ENCODE assay signal across 15 cellular contexts in the genomic region with DNA sequence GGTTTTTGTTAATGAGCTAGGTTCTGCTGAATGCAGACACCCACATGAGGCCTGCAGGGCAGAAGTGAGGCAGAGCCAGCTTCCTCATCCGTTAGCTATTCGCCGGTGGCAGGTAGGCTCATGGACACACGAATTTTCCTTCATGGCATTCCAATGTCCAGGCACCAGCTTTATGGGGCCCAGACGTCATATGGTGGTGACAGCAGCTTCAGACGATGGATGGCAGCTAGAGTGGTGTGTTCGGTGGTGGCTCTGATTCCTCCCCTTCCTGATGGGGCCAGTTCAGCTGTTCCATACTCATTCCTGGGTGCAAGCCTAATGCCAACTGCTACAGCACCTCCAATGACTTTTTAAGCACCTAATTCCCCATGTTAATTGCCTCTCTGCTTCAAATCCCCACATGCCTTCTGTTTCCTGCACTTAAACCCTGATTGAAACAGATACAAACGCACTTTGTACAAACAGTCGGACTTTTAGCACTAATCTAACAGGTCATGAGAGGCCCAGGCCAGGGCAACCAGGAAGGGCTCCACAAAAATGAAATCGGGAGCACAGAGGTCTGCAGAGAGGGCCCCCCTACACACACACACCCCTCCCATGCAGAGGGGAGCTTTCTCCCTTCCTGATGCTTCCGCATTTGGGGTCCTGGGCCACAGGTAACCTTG. TPM values are rescaled to one million over a fixed set of nuclear protein-coding genes. Genes with fewer than 3 reads are reported as not detected.
DNase-seq lines count a peak whose midpoint lies in the region; ATAC-seq and TF ChIP-seq lines count a peak whose summit lies in the region.
"Had no signal": no experiment of that assay in that cellular context is flagged by ENCODE, and none has a peak within 500 bp of the region (broad histone marks: within the 10 kb centered on the region; RNA-seq: fewer than 3 reads in every experiment).

No MANE protein-coding gene starts in this region.

- peaks cover 29% of the 10 kb centered on the region for H3K4me1 Mint-ChIP-seq in activated CD8-positive, alpha-beta memory T cell treated with anti-CD3 and anti-CD28 coated beads, Interleukin-2, amount 10 ng/mL, durations not matched to agents 7 days and 5 days

- H4K20me1 ChIP-seq in OCI-LY3 (ENCODE audit: insufficient read depth, low read length): no peaks in the 10 kb centered on the region

- H3K9me3 Mint-ChIP-seq in activated CD8-positive, alpha-beta memory T cell treated with anti-CD3 and anti-CD28 coated beads, Interleukin-2, amount 10 ng/mL, durations not matched to agents 7 days and 5 days (ENCODE audit: low read depth): no peaks in the 10 kb centered on the region
- H3K9me3 Mint-ChIP-seq: activated naive CD4-positive, alpha-beta T cell treated with anti-CD3 and anti-CD28 coated beads, Interleukin-2, amount 10 ng/mL, durations not matched to agents 7 days and 5 days had no signal

- WGBS in spleen, 5 donors: 36 to 48% (median 38%) methylated on average over 11 of the region's 11 CpGs

- intact Hi-C loops in spleen (cut with DNase I; ENCODE audit: low total_unique reads): no loop called here

- no peaks in the 10 kb centered on the region for H3K79me2 ChIP-seq in OCI-LY3 (ENCODE audit: low read length)
- H3K79me2 ChIP-seq: parathyroid adenoma had no signal

- H3K9me3 ChIP-seq in OCI-LY3 (ENCODE audit: insufficient read depth, low read length) (no peaks in the 10 kb centered on the region), spleen (peaks cover 0 to 5% (median 0%) of the 10 kb centered on the region in 8 donors)
- H3K9me3 ChIP-seq: BE2C had no signal

- H2AFZ ChIP-seq in OCI-LY3 (ENCODE audit: low read depth, low read length): 0 out of 2 replicates have a peak overlapping the region, but pooled peaks have one; percentile 60
- H2AFZ ChIP-seq: parathyroid adenoma had no signal

- H3K27ac Mint-ChIP-seq in activated CD8-positive, alpha-beta memory T cell treated with anti-CD3 and anti-CD28 coated beads, Interleukin-2, amount 10 ng/mL, durations not matched to agents 7 days and 5 days: peak overlapping the region; percentile 72
- H3K27ac Mint-ChIP-seq: activated naive CD4-positive, alpha-beta T cell treated with anti-CD3 and anti-CD28 coated beads, Interleukin-2, amount 10 ng/mL, durations not matched to agents 7 days and 5 days had no signal

- H3K4me3 Mint-ChIP-seq in activated CD8-positive, alpha-beta memory T cell treated with anti-CD3 and anti-CD28 coated beads, Interleukin-2, amount 10 ng/mL, durations not matched to agents 7 days and 5 days: no peak overlapping the region
- H3K4me3 Mint-ChIP-seq: activated naive CD4-positive, alpha-beta T cell treated with anti-CD3 and anti-CD28 coated beads, Interleukin-2, amount 10 ng/mL, durations not matched to agents 7 days and 5 days had no signal

- CTCF ChIA-PET in activated CD8-positive, alpha-beta memory T cell treated with anti-CD3 and anti-CD28 coated beads, Interleukin-2, amount 10 ng/mL, durations not matched to agents 7 days and 5 days (lab: Charles Lee): interaction anchor here (0.7 to 4.8 kb wide), 6 partner anchors 11 to 328 kb away, joined by 3 to 21 read pairs (median 6); no protein-coding TSS in a partner anchor

- no peak for DNase-seq in activated CD8-positive, alpha-beta memory T cell treated with anti-CD3 and anti-CD28 coated beads, Interleukin-2, amount 10 ng/mL, durations not matched to agents 7 days and 5 days
- no peak for DNase-seq in activated CD8-positive, alpha-beta memory T cell treated with anti-CD3 and anti-CD28 coated beads, Interleukin-2, amount 50 U/mL, for 4 hours
- DNase-seq in cerebellar cortex (ENCODE audit: low spot score) (peak; percentile 66), spleen (no peak), H4 (ENCODE audit: low spot score) (no peak)
- DNase-seq: NCI-H187 treated with DMSO at 0.1 percent for 48 hours, T-helper 9 cell had no signal

- peak; percentile 45 for ATAC-seq in activated CD8-positive, alpha-beta memory T cell treated with anti-CD3 and anti-CD28 coated beads, Interleukin-2, amount 10 ng/mL, durations not matched to agents 7 days and 5 days
- no peak for ATAC-seq in HG02840 (IDR thresholded peaks at IDR 0.05; ENCODE audit: low FRiP score, unreplicated experiment)
- ATAC-seq in HG03342 (IDR thresholded peaks at IDR 0.05; ENCODE audit: unreplicated experiment): no peak

- no peaks in the 10 kb centered on the region for H3K36me3 ChIP-seq in OCI-LY3 (replicated peaks; ENCODE audit: low read depth, low read length)
- no peaks in the 10 kb centered on the region for H3K36me3 ChIP-seq in spleen
- H3K36me3 ChIP-seq: BE2C had no signal

- H3K4me1 ChIP-seq in OCI-LY3 (ENCODE audit: low read length) (peaks cover 19% of the 10 kb centered on the region), spleen (peaks cover 16 to 41% (median 30%) of the 10 kb centered on the region in 6 donors)
- H3K4me1 ChIP-seq: parathyroid adenoma had no signal

- H3K27ac ChIP-seq in OCI-LY3 (ENCODE audit: low read length) (no peak overlapping the region), spleen (peak overlapping the region; percentile 22 to 78 (median 70))
- H3K27ac ChIP-seq: HL-60, parathyroid adenoma had no signal

- TF ChIP-seq CTCF in OCI-LY3 (IDR thresholded peaks at IDR 0.05; ENCODE audit: low read depth, low read length) (no peak), spleen (IDR thresholded peaks at IDR 0.05 in 8 of 11, conservative IDR thresholded peaks at IDR 0.05 in 3 of 11) (no peak)

- peaks cover 15% of the 10 kb centered on the region for H3K27me3 Mint-ChIP-seq in activated CD8-positive, alpha-beta memory T cell treated with anti-CD3 and anti-CD28 coated beads, Interleukin-2, amount 10 ng/mL, durations not matched to agents 7 days and 5 days

- H3K9ac ChIP-seq in OCI-LY3 (ENCODE audit: low read length): no peak overlapping the region
- H3K9ac ChIP-seq: parathyroid adenoma had no signal

- H3K36me3 Mint-ChIP-seq in activated CD8-positive, alpha-beta memory T cell treated with anti-CD3 and anti-CD28 coated beads, Interleukin-2, amount 10 ng/mL, durations not matched to agents 7 days and 5 days: no peaks in the 10 kb centered on the region
- H3K36me3 Mint-ChIP-seq: activated naive CD4-positive, alpha-beta T cell treated with anti-CD3 and anti-CD28 coated beads, Interleukin-2, amount 10 ng/mL, durations not matched to agents 7 days and 5 days had no signal

- H3K4me2 ChIP-seq in OCI-LY3 (ENCODE audit: low read length): peak overlapping the region; percentile 28; the same call in 1 of the 2 replicates

- no peak overlapping the region for H3K4me3 ChIP-seq in OCI-LY3 (ENCODE audit: low read length)
- H3K4me3 ChIP-seq in spleen: no peak overlapping the region

- no peak for TF ChIP-seq POLR2A in spleen (IDR thresholded peaks at IDR 0.05)

- H3K27me3 ChIP-seq in OCI-LY3 (ENCODE audit: low read depth, low read length) (no peaks in the 10 kb centered on the region; the same call in 1 of the 2 replicates), spleen (replicated peaks in 1 of 7) (no peaks in the 10 kb centered on the region)
- H3K27me3 ChIP-seq: BE2C had no signal

RNA-seq across cellular contexts. Expression of gene MLN, which starts 35.7 kb away (rescaled TPM):
- not detected for total RNA-seq in activated CD8-positive, alpha-beta memory T cell treated with anti-CD3 and anti-CD28 coated beads, Interleukin-2, amount 10 ng/mL, durations not matched to agents 7 days and 5 days
- not detected for total RNA-seq in spleen
- polyA plus RNA-seq in spleen: not detected
- not detected in 2 replicates for total RNA-seq in H4 (2014; rRNA removed; shearing (Covaris generic))
- total RNA-seq: epithelial cell of proximal tubule had no signal

RNA-seq across cellular contexts. Expression of gene LEMD2, which starts 50.6 kb away (rescaled TPM):
- total RNA-seq in activated CD8-positive, alpha-beta memory T cell treated with anti-CD3 and anti-CD28 coated beads, Interleukin-2, amount 10 ng/mL, durations not matched to agents 7 days and 5 days: 10 to 100 TPM; 64.9 to 80.3 TPM
- 10 to 100 TPM; 59.3 to 97.6 (median 71.6) TPM for total RNA-seq in spleen
- polyA plus RNA-seq in spleen: 10 to 100 TPM; 38.6 to 60.8 (median 50.6) TPM
- 25.9 and 40.9 TPM in 2 replicates for total RNA-seq in H4 (2014; rRNA removed; shearing (Covaris generic))
